Comparison of ENCODE assay signal across 26 cellular contexts in the genomic region with DNA sequence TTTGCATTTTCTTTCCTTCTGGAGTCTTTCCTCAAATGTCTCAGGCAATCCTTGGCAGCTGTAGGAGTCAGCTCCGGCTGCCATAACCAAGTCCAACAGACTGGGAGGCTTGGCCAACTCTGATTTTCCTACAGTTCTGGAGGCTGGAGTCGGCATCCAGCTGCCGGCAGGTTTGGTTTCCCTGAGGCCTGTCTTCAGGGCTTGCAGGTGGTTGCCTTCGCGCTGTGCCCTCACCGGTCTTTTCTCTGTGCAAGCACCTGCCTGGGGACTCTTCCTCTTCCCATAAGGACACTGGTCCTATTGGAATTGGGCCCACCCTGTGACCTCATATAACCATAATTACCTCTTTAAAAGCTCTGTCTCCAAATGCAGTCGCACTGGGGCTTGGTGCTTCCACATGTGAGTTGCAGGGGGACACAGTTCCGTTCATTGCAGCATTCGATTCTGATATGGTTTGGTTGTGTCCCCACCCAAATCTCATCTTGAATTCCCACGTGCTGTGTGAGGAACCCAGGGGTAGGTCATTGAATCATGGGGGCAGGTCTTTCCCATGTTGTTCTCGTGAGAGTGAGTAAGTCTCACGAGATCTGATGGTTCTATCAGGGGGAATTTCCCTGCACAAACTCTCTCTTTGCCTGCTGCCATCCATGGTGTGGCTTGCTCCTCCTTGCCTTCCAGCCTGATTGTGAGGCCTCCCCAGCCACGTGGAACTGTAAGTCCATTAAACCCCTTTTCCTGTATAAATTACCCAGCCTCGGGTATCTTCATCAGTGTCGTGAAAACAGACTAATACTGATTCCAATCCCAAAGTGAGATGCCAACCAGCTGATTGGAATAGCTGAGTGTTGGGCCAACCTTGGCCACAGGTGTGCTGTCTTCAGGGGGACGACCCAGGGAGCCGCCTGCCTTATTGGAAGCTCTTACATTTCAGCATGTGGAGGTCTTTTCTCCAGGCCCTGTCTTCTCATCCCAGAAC. TPM values are rescaled to one million over a fixed set of nuclear protein-coding genes. Genes with fewer than 3 reads are reported as not detected.
"Had no signal": no experiment of that assay in that cellular context is flagged by ENCODE, and none has a peak within 500 bp of the region (broad histone marks: within the 10 kb centered on the region; RNA-seq: fewer than 3 reads in every experiment).

No MANE protein-coding gene starts in this region.

- H3K27ac Mint-ChIP-seq: naive thymus-derived CD4-positive, alpha-beta T cell; stimulated activated memory B cell treated with anti-CD40 and anti-IgM and Interleukin-4, amounts not matched to agents 10 μg/mL and 1 μg/mL and 100 μg/mL, for 72 hours; stimulated activated naive CD8-positive, alpha-beta T cell treated with anti-CD3 and anti-CD28 coated beads, Interleukin-15, amount 100 ng/mL, for 72 hours had no signal

- H3K27me3 Mint-ChIP-seq: stimulated activated naive CD8-positive, alpha-beta T cell treated with anti-CD3 and anti-CD28 coated beads, Interleukin-15, amount 100 ng/mL, for 72 hours had no signal

- H3K9me3 ChIP-seq: esophagus squamous epithelium, ovary, prostate gland, right lobe of liver, spleen, thoracic aorta, transverse colon had no signal

- ATAC-seq: left ventricle myocardium superior; naive thymus-derived CD4-positive, alpha-beta T cell; right lobe of liver; stimulated activated memory B cell treated with anti-CD40 and anti-IgM and Interleukin-4, amounts not matched to agents 10 μg/mL and 1 μg/mL and 100 μg/mL, for 72 hours; stimulated activated naive CD8-positive, alpha-beta T cell treated with anti-CD3 and anti-CD28 coated beads, Interleukin-15, amount 100 ng/mL, for 72 hours had no signal

- DNase-seq: effector memory CD4-positive, alpha-beta T cell; esophagus squamous epithelium; kidney; left cardiac atrium; left ventricle myocardium superior; mesenchymal stem cell; naive thymus-derived CD4-positive, alpha-beta T cell; ovary; right lobe of liver; spleen; stimulated activated CD4-positive, alpha-beta T cell treated with anti-CD3 and anti-CD28 coated beads, Interleukin-15, amount 100 ng/mL, for 24 hours; stimulated activated CD4-positive, alpha-beta T cell treated with anti-CD3 and anti-CD28 coated beads, Interleukin-1b, Interleukin-23, amount 100 ng/mL, for 48 hours; stimulated activated CD4-positive, alpha-beta T cell treated with anti-CD3 and anti-CD28 coated beads, Interleukin-4, amount 100 ng/mL, for 24 hours; stimulated activated naive CD8-positive, alpha-beta T cell treated with anti-CD3 and anti-CD28 coated beads, Interleukin-15, amount 100 ng/mL, for 72 hours; transverse colon had no signal

- H3K27ac ChIP-seq: esophagus squamous epithelium, hepatocyte, ovary, prostate gland, right lobe of liver, spleen, thoracic aorta, transverse colon had no signal

- H3K4me1 Mint-ChIP-seq: naive thymus-derived CD4-positive, alpha-beta T cell; stimulated activated naive CD8-positive, alpha-beta T cell treated with anti-CD3 and anti-CD28 coated beads, Interleukin-15, amount 100 ng/mL, for 72 hours had no signal

- H3K4me3 Mint-ChIP-seq: naive thymus-derived CD4-positive, alpha-beta T cell; stimulated activated memory B cell treated with anti-CD40 and anti-IgM and Interleukin-4, amounts not matched to agents 10 μg/mL and 1 μg/mL and 100 μg/mL, for 72 hours; stimulated activated naive CD8-positive, alpha-beta T cell treated with anti-CD3 and anti-CD28 coated beads, Interleukin-15, amount 100 ng/mL, for 72 hours had no signal

- H3K27me3 ChIP-seq: hepatocyte, ovary, right lobe of liver, spleen, transverse colon had no signal

- H3K4me1 ChIP-seq: prostate gland, right lobe of liver, spleen, transverse colon had no signal

- H3K4me3 ChIP-seq: esophagus squamous epithelium, hepatocyte, lung, ovary, prostate gland, right lobe of liver, spleen, thoracic aorta, transverse colon had no signal

RNA-seq across cellular contexts. Expression of a gene that starts 7.9 kb away (rescaled TPM):
- total RNA-seq: esophagus squamous epithelium; hepatocyte; kidney; left cardiac atrium; left ventricle myocardium superior; lung; mononuclear cell; naive thymus-derived CD4-positive, alpha-beta T cell; ovary; renal cortical epithelial cell; right lobe of liver; skeletal muscle tissue; spleen; subcutaneous adipose tissue; thoracic aorta; transverse colon; ureter had no signal
- polyA plus RNA-seq: hepatocyte; lung; naive thymus-derived CD4-positive, alpha-beta T cell; neural cell; ovary; spleen had no signal
